8 cellular contexts compared by ENCODE assay signal in genomic region chr1:28913786-28914227, GRCh38. TPM values are rescaled to one million over a fixed set of nuclear protein-coding genes. Genes with fewer than 3 reads are reported as not detected.
DNase-seq lines count a peak whose midpoint lies in the region; ATAC-seq and TF ChIP-seq lines count a peak whose summit lies in the region.

No MANE protein-coding gene starts in this region.

- H3K4me3 Mint-ChIP-seq in HFFc6: peak overlapping the region; percentile 72

- H3K27me3 ChIP-seq in ACC112 (ENCODE audit: insufficient read depth, low read length) (no peaks in the 10 kb centered on the region), brain microvascular endothelial cell (replicated peaks) (no peaks in the 10 kb centered on the region), mucosa of stomach (ENCODE audit: control insufficient read depth, insufficient read depth, low read length) (no peaks in the 10 kb centered on the region)

- no peak for TF ChIP-seq CTCF in HFFc6 (IDR thresholded peaks at IDR 0.05)
- TF ChIP-seq CTCF in brain microvascular endothelial cell (IDR thresholded peaks at IDR 0.05; ENCODE audit: low read depth, low read length, missing control alignments): no peak

- no peaks in the 10 kb centered on the region for H3K9me3 Mint-ChIP-seq in HFFc6

- H3K27ac Mint-ChIP-seq in HFFc6: no peak overlapping the region; the same call in 1 of the 2 replicates

- DNase-seq in HFFc6 (no peak), brain microvascular endothelial cell (no peak), GF-D8 (lab: John Stamatoyannopoulos, UW) (no peak), HuH-7 (ENCODE audit: low spot score) (no peak), NCI-H146 treated with DMSO at 0.1 percent for 48 hours (lab: John Stamatoyannopoulos, UW; ENCODE audit: unreplicated experiment) (no peak)

- H3K79me2 ChIP-seq in ACC112 (ENCODE audit: control insufficient read depth, insufficient read depth, low read length, unreplicated experiment): no peaks in the 10 kb centered on the region

- no peak overlapping the region for H3K27ac ChIP-seq in ACC112 (ENCODE audit: low read depth, low read length)
- no peak overlapping the region for H3K27ac ChIP-seq in brain microvascular endothelial cell

- H3K27me3 Mint-ChIP-seq in HFFc6 (ENCODE audit: insufficient read depth): 0 out of 2 replicates have a peak, but pooled peaks cover 2% of the 10 kb centered on the region

- no peaks in the 10 kb centered on the region for H3K36me3 Mint-ChIP-seq in HFFc6 (ENCODE audit: low read depth)

- in situ Hi-C loops in brain microvascular endothelial cell (cut with HindIII; ENCODE audit: low pct_ligation_motif_present, low sequenced_read_pairs): no loop called here

- H3K4me3 ChIP-seq in ACC112 (ENCODE audit: low read depth, low read length) (peak overlapping the region; percentile 85), brain microvascular endothelial cell (ENCODE audit: low read depth, low read length) (peak overlapping the region; percentile 60), mucosa of stomach (ENCODE audit: low read length) (peak overlapping the region; percentile 34)

- H3K4me1 ChIP-seq in ACC112 (ENCODE audit: control insufficient read depth, insufficient read depth, low read length, unreplicated experiment) (peaks cover 10% of the 10 kb centered on the region), mucosa of stomach (ENCODE audit: control insufficient read depth, insufficient read depth, low read length) (peaks cover 8% of the 10 kb centered on the region)

- ATAC-seq in GM19324 (IDR thresholded peaks at IDR 0.05; ENCODE audit: low FRiP score, unreplicated experiment): no peak

- H3K36me3 ChIP-seq in ACC112 (ENCODE audit: insufficient read depth, low read length): no peaks in the 10 kb centered on the region
- H3K36me3 ChIP-seq in brain microvascular endothelial cell (replicated peaks): no peaks in the 10 kb centered on the region
- H3K36me3 ChIP-seq in mucosa of stomach (ENCODE audit: control insufficient read depth, insufficient read depth, low read length): no peaks in the 10 kb centered on the region

- peak overlapping the region; percentile 28 for H3K9ac ChIP-seq in mucosa of stomach (ENCODE audit: low read length)

- H3K9me3 ChIP-seq in mucosa of stomach (ENCODE audit: control insufficient read depth, low read length): no peaks in the 10 kb centered on the region

- H3K4me1 Mint-ChIP-seq in HFFc6 (ENCODE audit: low read depth): peaks cover 15% of the 10 kb centered on the region

- H2AFZ ChIP-seq in ACC112 (ENCODE audit: low read length, unreplicated experiment): peak overlapping the region; percentile 44

RNA-seq across cellular contexts. Expression of gene EPB41, which starts 0.6 kb away (rescaled TPM):
- total RNA-seq in HFFc6 (2021; fragmentation: NEBNext Ultra II Directional; extraction: Animal tissue kit (Norgen Biotek cat#: 25700)): 1 to 10 TPM; 2.4 to 8.8 (median 3.4) TPM

Comparison
In these comparisons a context has a peak if more than half of its experiments do, and no peak if none do; other contexts are left out.
1. H3K4me3 ChIP-seq: peak in every context shown above with its lines; median percentile 85 in ACC112; 60 in brain microvascular endothelial cell; 34 in mucosa of stomach.